8 cellular contexts compared by ENCODE assay signal in the genomic region with DNA sequence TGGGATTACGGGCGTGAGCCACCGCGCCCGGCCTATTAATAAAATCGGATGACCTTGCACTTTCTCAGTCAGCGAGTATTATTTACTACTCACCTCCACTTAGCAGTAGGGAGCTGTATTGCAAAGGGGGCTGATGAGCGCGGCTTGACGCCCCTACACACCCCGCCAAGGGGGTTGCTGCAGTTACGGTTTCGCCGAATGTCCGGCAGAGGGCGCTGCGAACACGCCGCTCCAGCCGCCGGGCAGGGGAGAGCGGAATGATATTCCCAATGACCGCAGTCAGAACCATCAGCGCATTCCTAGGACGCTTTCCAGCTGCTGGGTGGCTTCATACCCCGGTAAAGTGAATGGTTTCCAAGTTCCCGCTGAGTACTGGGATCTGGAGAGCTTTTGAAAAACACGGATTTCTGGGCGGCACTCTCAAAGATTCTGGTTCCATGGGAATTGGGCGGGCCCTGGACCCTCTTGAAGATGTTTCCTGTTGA. TPM values are rescaled to one million over a fixed set of nuclear protein-coding genes. Genes with fewer than 3 reads are reported as not detected.
DNase-seq lines count a peak whose midpoint lies in the region; ATAC-seq and TF ChIP-seq lines count a peak whose summit lies in the region.

No MANE protein-coding gene starts in this region.

- no peaks in the 10 kb centered on the region for H3K9me3 Mint-ChIP-seq in brain

- peak; percentile 80 to 95 for TF ChIP-seq CTCF in brain (conservative IDR thresholded peaks at IDR 0.05)

- H3K9me3 ChIP-seq in T-helper 17 cell (ENCODE audit: control insufficient read depth, low read length, poor library complexity, severe bottlenecking): no peaks in the 10 kb centered on the region
- H3K9me3 ChIP-seq in skeletal muscle satellite cell (replicated peaks; ENCODE audit: low read length): no peaks in the 10 kb centered on the region

- peak overlapping the region; percentile 41 for H3K9ac ChIP-seq in skeletal muscle satellite cell (ENCODE audit: low read depth, low read length)

- peak overlapping the region; percentile 15 for H3K4me3 Mint-ChIP-seq in T-helper 17 cell
- no peak overlapping the region for H3K4me3 Mint-ChIP-seq in brain

- no peaks in the 10 kb centered on the region for H3K36me3 ChIP-seq in skeletal muscle satellite cell (ENCODE audit: insufficient read depth, low read length)

- no peaks in the 10 kb centered on the region for H3K27me3 ChIP-seq in skeletal muscle satellite cell (ENCODE audit: control insufficient read depth, insufficient read depth, low read length)

- H3K4me3 ChIP-seq in skeletal muscle satellite cell (ENCODE audit: low read length): peak overlapping the region; percentile 43

- H3K4me1 Mint-ChIP-seq in T-helper 17 cell (peaks cover 26% of the 10 kb centered on the region), brain (peaks cover 28% of the 10 kb centered on the region)

- H3K36me3 Mint-ChIP-seq in T-helper 17 cell (ENCODE audit: low read depth) (peaks cover 2% of the 10 kb centered on the region), brain (peaks cover 52% of the 10 kb centered on the region)

- H3K27me3 Mint-ChIP-seq in T-helper 17 cell (no peaks in the 10 kb centered on the region), brain (no peaks in the 10 kb centered on the region)

- ATAC-seq in T-helper 17 cell (no peak), HG02870 (IDR thresholded peaks at IDR 0.05; ENCODE audit: unreplicated experiment) (no peak), GM19463 (IDR thresholded peaks at IDR 0.05; ENCODE audit: unreplicated experiment) (no peak)

- peaks cover 19% of the 10 kb centered on the region for H3K4me1 ChIP-seq in skeletal muscle satellite cell (ENCODE audit: control insufficient read depth, insufficient read depth, low read length)

- peak overlapping the region; percentile 72 for H3K4me2 ChIP-seq in skeletal muscle satellite cell (ENCODE audit: low read length)

- H3K27ac Mint-ChIP-seq in T-helper 17 cell: peak overlapping the region; percentile 91
- H3K27ac Mint-ChIP-seq in brain: peak overlapping the region in 3 of 5 experiments; percentile 17 to 71 (median 52)

- peak; percentile 45 for DNase-seq in GM19240 (ENCODE audit: insufficient read length, low spot score)
- peak; percentile 38 to 59 (median 42) for DNase-seq in T-helper 17 cell
- DNase-seq in iPS DF 19.7 (ENCODE audit: low read depth, low spot score): peak; percentile 56
- DNase-seq in cortex of kidney (lab: John Stamatoyannopoulos, UW): no peak

RNA-seq across cellular contexts. Expression of a gene that starts 30.0 kb away (rescaled TPM):
- 1,000 to 10,000 TPM; 7,650 to 7,799 TPM for total RNA-seq in T-helper 17 cell
- polyA plus RNA-seq in brain (ENCODE audit: insufficient read depth, low read depth, low replicate concordance): 2,324 TPM
- total RNA-seq in skeletal muscle satellite cell (2012; rRNA removed): 1,854 and 2,568 TPM in 2 replicates

RNA-seq across cellular contexts. Expression of a gene that starts 47.2 kb away (rescaled TPM):
- 10 to 100 TPM; 15.2 to 22.3 TPM for total RNA-seq in T-helper 17 cell
- 3.0 TPM for polyA plus RNA-seq in brain (ENCODE audit: insufficient read depth, low read depth, low replicate concordance)
- total RNA-seq in skeletal muscle satellite cell (2012; rRNA removed): 8.7 and 9.6 TPM in 2 replicates
